In genomic region chr22:30324008-30324730, GRCh38 we compare ENCODE assay signal across 9 cellular contexts. TPM values are rescaled to one million over a fixed set of nuclear protein-coding genes. Genes with fewer than 3 reads are reported as not detected.
DNase-seq lines count a peak whose midpoint lies in the region; ATAC-seq and TF ChIP-seq lines count a peak whose summit lies in the region.
"Had no signal": no experiment of that assay in that cellular context is flagged by ENCODE, and none has a peak within 500 bp of the region (broad histone marks: within the 10 kb centered on the region; RNA-seq: fewer than 3 reads in every experiment).

No MANE protein-coding gene starts in this region.

- intact Hi-C loops in gastrocnemius medialis (cut with DNase I; ENCODE audit: low total_unique reads): no loop called here

- peak overlapping the region; percentile 65 to 91 for H3K27ac Mint-ChIP-seq in effector memory CD8-positive, alpha-beta T cell

- H3K9me3 Mint-ChIP-seq in effector memory CD8-positive, alpha-beta T cell: no peaks in the 10 kb centered on the region

- ATAC-seq in effector memory CD8-positive, alpha-beta T cell (replicated peaks): peak; percentile 48
- ATAC-seq in gastrocnemius medialis (no peak), GM19328 (IDR thresholded peaks at IDR 0.05; ENCODE audit: unreplicated experiment) (no peak), HG03159 (IDR thresholded peaks at IDR 0.05; ENCODE audit: unreplicated experiment) (no peak)

- H3K4me3 ChIP-seq in gastrocnemius medialis: peak overlapping the region; percentile 83 to 99 (median 87)

- in situ Hi-C loops in gastrocnemius medialis (cut with MboI; ENCODE audit: low sequenced_read_pairs in 4 of 4): no loop called here

- H3K27me3 Mint-ChIP-seq in effector memory CD8-positive, alpha-beta T cell: no peaks in the 10 kb centered on the region

- TF ChIP-seq CTCF in RWPE1 (conservative IDR thresholded peaks at IDR 0.05; ENCODE audit: low read depth) (no peak), gastrocnemius medialis (IDR thresholded peaks at IDR 0.05 in 4 of 5, conservative IDR thresholded peaks at IDR 0.05 in 1 of 5) (no peak)

- no peaks in the 10 kb centered on the region for H3K27me3 ChIP-seq in gastrocnemius medialis

- no peaks in the 10 kb centered on the region for H3K36me3 ChIP-seq in gastrocnemius medialis

- H3K27ac ChIP-seq in RWPE1 (peak overlapping the region; percentile 42; the same call in 1 of the 2 replicates), gastrocnemius medialis (peak overlapping the region; percentile 14 to 83 (median 82))

- no peaks in the 10 kb centered on the region for H3K9me3 ChIP-seq in gastrocnemius medialis

- peaks cover 67 to 75% of the 10 kb centered on the region in 2 donors for H3K4me1 Mint-ChIP-seq in effector memory CD8-positive, alpha-beta T cell (ENCODE audit: low read depth in 2 of 2)

- DNase-seq in Daoy (ENCODE audit: low read depth) (peak; percentile 53), RWPE1 (ENCODE audit: low spot score) (no peak), gastrocnemius medialis (no peak), AML-193 (lab: John Stamatoyannopoulos, UW) (no peak), OCI-M2 (lab: John Stamatoyannopoulos, UW; ENCODE audit: unreplicated experiment) (no peak)
- peak; percentile 20 to 37 (median 35) for DNase-seq in effector memory CD8-positive, alpha-beta T cell
- DNase-seq: activated CD8-positive, alpha-beta memory T cell treated with anti-CD3 and anti-CD28 coated beads, Interleukin-2, amount 50 U/mL, for 48 hours had no signal

- POLR2A ChIA-PET in RWPE1 (lab: Yijun Ruan, JAX; ENCODE audit: low non-redundant PET): no interaction called here

- no peak for TF ChIP-seq POLR2A in gastrocnemius medialis (IDR thresholded peaks at IDR 0.05)

- H3K4me3 Mint-ChIP-seq in effector memory CD8-positive, alpha-beta T cell: peak overlapping the region; percentile 91 to 97

- H3K36me3 Mint-ChIP-seq in effector memory CD8-positive, alpha-beta T cell (ENCODE audit: insufficient read depth): peaks cover 22% of the 10 kb centered on the region

- CTCF ChIA-PET in RWPE1 (lab: Yijun Ruan, JAX): interaction anchor here (0.6 kb wide), 1 partner anchor 12 kb away, joined by 5 read pairs; no protein-coding TSS in a partner anchor

- peaks cover 34 to 39% of the 10 kb centered on the region in 2 donors for H3K4me1 ChIP-seq in gastrocnemius medialis

RNA-seq across cellular contexts. Expression of gene TBC1D10A, which starts 2.6 kb away (rescaled TPM):
- 20.8 and 35.5 TPM in 2 replicates for total RNA-seq in Daoy (2014; rRNA removed; shearing (Covaris generic))
- total RNA-seq in gastrocnemius medialis: 1 to 10 TPM; 4.1 to 9.6 (median 6.2) TPM

RNA-seq across cellular contexts. Expression of gene SF3A1, which starts 32.5 kb away (rescaled TPM):
- 29.4 and 66.6 TPM in 2 replicates for total RNA-seq in Daoy (2014; rRNA removed; shearing (Covaris generic))
- 100 to 1,000 TPM in 2 of 4 donors, 10 to 100 TPM in 2; 36.0 to 145 (median 94.5) TPM for total RNA-seq in gastrocnemius medialis

RNA-seq across cellular contexts. Expression of gene CCDC157, which starts 32.6 kb away (rescaled TPM):
- total RNA-seq in Daoy (2014; rRNA removed; shearing (Covaris generic)): 1.5 and 2.7 TPM in 2 replicates
- 1 to 10 TPM in 2 of 4 donors, under 1 TPM in 2; 0.41 to 1.4 (median 1.1) TPM for total RNA-seq in gastrocnemius medialis

RNA-seq across cellular contexts. Expression of gene CASTOR1, which starts 34.9 kb away (rescaled TPM):
- total RNA-seq in Daoy (2014; rRNA removed; shearing (Covaris generic)): 5.9 and 10.3 TPM in 2 replicates
- total RNA-seq in gastrocnemius medialis: 1 to 10 TPM; 3.5 to 6.5 (median 5.6) TPM

RNA-seq across cellular contexts. Expression of gene OSM, which starts 57.5 kb away (rescaled TPM):
- total RNA-seq in Daoy (2014; rRNA removed; shearing (Covaris generic)): 0.06 TPM in 1 of 2 replicates, not detected in the other
- under 1 TPM in 1 of 4 donors, not detected in 3; 0.53 TPM for total RNA-seq in gastrocnemius medialis

Comparison
In these comparisons a context has a peak if more than half of its experiments do, and no peak if none do; other contexts are left out.
1. DNase-seq: peak in Daoy (single experiment) and effector memory CD8-positive, alpha-beta T cell (3 of 3); none in RWPE1 (single experiment), gastrocnemius medialis (0 of 2), AML-193 (0 of 2) and OCI-M2 (single experiment).